ENCODE assay signal across 30 cellular contexts in the genomic region with DNA sequence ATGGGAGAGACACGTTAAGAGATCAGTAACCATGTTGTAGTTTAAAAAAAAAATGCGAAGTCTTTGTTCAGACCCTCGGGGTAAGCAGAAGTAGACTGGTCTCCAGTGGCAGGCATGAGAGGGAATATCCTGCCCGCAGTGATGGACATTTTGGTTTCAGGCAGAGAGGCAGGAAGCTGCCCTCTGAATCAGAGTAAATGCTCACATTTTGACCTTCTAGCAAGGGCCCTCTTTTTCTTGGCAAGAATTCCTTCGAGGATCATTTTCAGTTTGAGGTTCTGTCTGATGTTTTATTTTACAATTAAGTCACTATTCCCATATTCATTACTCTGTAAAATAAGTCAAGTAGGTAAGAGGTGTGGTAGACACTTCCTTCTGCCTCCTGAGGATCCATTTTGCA. TPM values are rescaled to one million over a fixed set of nuclear protein-coding genes. Genes with fewer than 3 reads are reported as not detected.
"Had no signal": no experiment of that assay in that cellular context is flagged by ENCODE, and none has a peak within 500 bp of the region (broad histone marks: within the 10 kb centered on the region; RNA-seq: fewer than 3 reads in every experiment).

No MANE protein-coding gene starts in this region.

- DNase-seq: activated CD4-positive, alpha-beta memory T cell treated with anti-CD3 and anti-CD28 coated beads for 36 hours; activated CD4-positive, alpha-beta T cell treated with anti-CD3 and anti-CD28 coated beads for 48 hours; activated CD8-positive, alpha-beta memory T cell treated with anti-CD3 and anti-CD28 coated beads, Interleukin-2, amount 50 U/mL, for 4 hours; activated effector memory CD4-positive, alpha-beta T cell treated with anti-CD3 and anti-CD28 coated beads, Interleukin-2, amount 50 U/mL, for 16 hours; activated naive CD4-positive, alpha-beta T cell treated with anti-CD3 and anti-CD28 coated beads for 36 hours; activated naive CD8-positive, alpha-beta T cell treated with anti-CD3 and anti-CD28 coated beads for 36 hours; activated T-cell treated with anti-CD3 and anti-CD28 coated beads, Interleukin-2, amount 50 U/mL, for 1 hour; aorta; central memory CD4-positive, alpha-beta T cell; effector CD8-positive, alpha-beta T cell; gastrocnemius medialis; kidney glomerular epithelial cell; left lung; mucosa of descending colon; pancreas; psoas muscle; stimulated activated CD4-positive, alpha-beta T cell treated with anti-CD3 and anti-CD28 coated beads, Interleukin-2, amount 100 ng/mL, for 48 hours; stimulated activated naive CD4-positive, alpha-beta T cell treated with Interleukin-2 at 50 U/mL for 16 hours; T-helper 17 cell; T1000; testis; trophoblast cell; WERI-Rb-1 had no signal

- H3K27me3 ChIP-seq: adrenal gland, gastrocnemius medialis, left lung, neutrophil, pancreas, testis had no signal

- H3K36me3 ChIP-seq: adrenal gland, gastrocnemius medialis, left lung, neutrophil, pancreas, WERI-Rb-1 had no signal

- H3K4me1 ChIP-seq: gastrocnemius medialis, left lung, psoas muscle, testis had no signal

- FAIRE-seq: colon, endometrium, pancreas, urothelium cell line had no signal

- H3K9me3 ChIP-seq: adrenal gland, gastrocnemius medialis, left lung, mucosa of descending colon, neutrophil, pancreas, psoas muscle, testis had no signal

- H3K27ac ChIP-seq: neutrophil, psoas muscle, testis, WERI-Rb-1 had no signal

- H3K4me3 ChIP-seq: adrenal gland, gastrocnemius medialis, left lung, mucosa of descending colon, pancreas, psoas muscle, testis had no signal

RNA-seq across cellular contexts. Expression of gene SORBS2, which starts 28.4 kb away (rescaled TPM):
- total RNA-seq: activated CD4-positive, alpha-beta memory T cell treated with anti-CD3 and anti-CD28 coated beads for 36 hours; activated CD8-positive, alpha-beta memory T cell treated with anti-CD3 and anti-CD28 coated beads for 36 hours; activated naive CD4-positive, alpha-beta T cell treated with anti-CD3 and anti-CD28 coated beads for 36 hours; activated naive CD8-positive, alpha-beta T cell treated with anti-CD3 and anti-CD28 coated beads for 36 hours; activated T-helper 1 cell treated with anti-CD3 and anti-CD28 coated beads, Interleukin-12 subunit alpha, Interleukin-12 subunit beta, Interleukin-2, Interleukin-4 antibody, amounts not matched to agents 30 ng/mL and 10 ng/mL and 1 ng/mL, durations not matched to agents 14 hours and 24 hours and 36 hours had no signal
